In the genomic region with DNA sequence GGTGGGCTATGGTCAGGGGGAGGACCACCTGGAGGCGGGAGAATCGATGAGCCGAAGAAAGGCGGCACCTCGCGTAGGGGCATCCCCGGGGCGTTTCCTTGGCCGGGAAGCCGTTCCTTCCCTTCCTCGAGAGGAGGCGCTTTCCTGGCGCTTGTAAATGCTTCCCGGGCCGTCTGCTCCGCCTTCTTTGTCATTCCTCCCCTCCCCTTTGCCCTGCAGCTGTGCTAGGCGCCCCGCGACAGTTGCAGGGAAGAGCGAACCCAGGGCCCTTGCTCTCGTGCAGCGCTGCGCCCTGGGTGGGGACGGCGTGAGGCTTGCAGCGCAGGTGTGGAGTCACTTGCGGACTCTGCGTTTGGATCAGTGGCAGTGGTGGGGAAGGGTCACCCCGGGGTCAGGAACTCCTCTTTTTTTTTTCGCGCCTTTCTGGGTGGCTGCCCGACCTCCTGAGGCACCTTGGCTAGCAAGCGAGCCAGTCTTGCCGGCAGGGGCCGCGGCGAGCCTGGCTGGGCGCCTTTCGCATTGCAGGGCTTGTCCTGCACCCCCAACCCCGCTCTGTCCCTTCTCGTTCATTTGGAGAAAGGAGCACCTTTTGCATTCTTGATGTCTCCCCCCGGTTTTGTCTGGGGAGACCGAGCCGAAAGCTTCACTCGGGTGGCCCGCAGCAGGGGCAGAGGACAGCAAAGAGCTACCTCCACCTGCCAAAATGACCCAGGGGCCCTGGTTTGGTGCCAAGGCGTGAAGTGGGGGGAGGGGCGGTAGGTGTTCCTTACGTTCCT, we compare ENCODE assay signal across 8 cellular contexts. TPM values are rescaled to one million over a fixed set of nuclear protein-coding genes. Genes with fewer than 3 reads are reported as not detected.
DNase-seq lines count a peak whose midpoint lies in the region; ATAC-seq and TF ChIP-seq lines count a peak whose summit lies in the region.

No MANE protein-coding gene starts in this region.

- H3K9ac ChIP-seq in endodermal cell (ENCODE audit: extremely low read depth, low read length, poor library complexity, severe bottlenecking) (no peak overlapping the region), mesendoderm (ENCODE audit: low read length) (peak overlapping the region; percentile 74)

- H3K4me2 ChIP-seq in mesendoderm (ENCODE audit: low read length): peak overlapping the region; percentile 98

- 1 to 2% methylated on average over 24 to 49 of the region's 49 CpGs for WGBS in endodermal cell (ENCODE audit: insufficient coverage in 1 of 2, insufficient read length in 1 of 2), 2 experiments
- no CpG with 5 or more reads among the region's 49 CpGs for WGBS in mesendoderm (ENCODE audit: extremely low coverage, insufficient coverage, low lambda C conversion rate)

- H3K36me3 Mint-ChIP-seq in endodermal cell (ENCODE audit: low read depth) (no peaks in the 10 kb centered on the region), type B pancreatic cell (no peaks in the 10 kb centered on the region)

- no peak for DNase-seq in AG04450 (ENCODE audit: low read depth, low spot score)
- DNase-seq in HuH-7 (ENCODE audit: low spot score): peak; percentile 67
- DNase-seq in SK-MEL-5 (ENCODE audit: low read depth, low spot score): peak; percentile 86
- peak; percentile 94 for DNase-seq in endodermal cell
- peak; percentile 95 for DNase-seq in mesendoderm
- no peak for DNase-seq in type B pancreatic cell (ENCODE audit: extremely low spot score, unreplicated experiment)

- H3K4me3 Mint-ChIP-seq in endodermal cell (peak overlapping the region; percentile 78), type B pancreatic cell (peak overlapping the region; percentile 88)

- H3K9me3 ChIP-seq in AG04450 (ENCODE audit: control insufficient read depth, insufficient read depth, low read length): no peaks in the 10 kb centered on the region; the same call in 1 of the 2 replicates
- H3K9me3 ChIP-seq in endodermal cell (ENCODE audit: control insufficient read depth, low read length): no peaks in the 10 kb centered on the region

- H3K4ac ChIP-seq in mesendoderm (ENCODE audit: low read depth, low read length): no peak overlapping the region

- H3K9me3 Mint-ChIP-seq in endodermal cell (peaks cover 3% of the 10 kb centered on the region), type B pancreatic cell (no peaks in the 10 kb centered on the region)

- no peak overlapping the region for H3K18ac ChIP-seq in mesendoderm (ENCODE audit: low read length)

- in situ Hi-C loops in SK-MEL-5 (cut with HindIII; ENCODE audit: low pct_unique_long_range_greater_than_20kb, low sequenced_read_pairs): no loop called here

- no peak overlapping the region for H2BK15ac ChIP-seq in mesendoderm (replicated peaks; ENCODE audit: low read depth)

- H3K4me1 Mint-ChIP-seq in endodermal cell: peaks cover 33% of the 10 kb centered on the region
- H3K4me1 Mint-ChIP-seq in type B pancreatic cell (ENCODE audit: unreplicated experiment): peaks cover 9% of the 10 kb centered on the region

- H2AK5ac ChIP-seq in mesendoderm (ENCODE audit: low read length): no peak overlapping the region

- POLR2A ChIA-PET in AG04450 (lab: Yijun Ruan, JAX): no interaction called here

- H3K79me1 ChIP-seq in mesendoderm (ENCODE audit: low read length): no peaks in the 10 kb centered on the region

- H3K27ac Mint-ChIP-seq in endodermal cell (peak overlapping the region; percentile 91), type B pancreatic cell (peak overlapping the region; percentile 31)

- H3K4me1 ChIP-seq in endodermal cell (ENCODE audit: control insufficient read depth, insufficient read depth, low read length) (peaks cover 2% of the 10 kb centered on the region), mesendoderm (ENCODE audit: control insufficient read depth, low read depth, low read length) (peaks cover 18% of the 10 kb centered on the region)

- H3K4me3 ChIP-seq in AG04450 (ENCODE audit: low read depth, low read length): peak overlapping the region; percentile 60
- peak overlapping the region; percentile 82 for H3K4me3 ChIP-seq in endodermal cell (ENCODE audit: low read length)
- peak overlapping the region; percentile 69 for H3K4me3 ChIP-seq in mesendoderm (ENCODE audit: low read length)

- H4K5ac ChIP-seq in mesendoderm (ENCODE audit: low read length): no peak overlapping the region

- no peaks in the 10 kb centered on the region for H3K79me2 ChIP-seq in mesendoderm (ENCODE audit: control insufficient read depth, insufficient read depth, low read length)

- peak; percentile 23; the same call in 1 of the 2 replicates for TF ChIP-seq CTCF in AG04450 (IDR thresholded peaks at IDR 0.05; ENCODE audit: low read depth, low read length)
- peak; percentile 70 for TF ChIP-seq CTCF in endodermal cell (conservative IDR thresholded peaks at IDR 0.05)
- TF ChIP-seq CTCF in type B pancreatic cell (conservative IDR thresholded peaks at IDR 0.05): peak; percentile 44

- no peak overlapping the region for H3K23ac ChIP-seq in mesendoderm (ENCODE audit: low read length)

- H3K27me3 ChIP-seq in AG04450 (ENCODE audit: control insufficient read depth, insufficient read depth, low read length) (peaks cover 48% of the 10 kb centered on the region), endodermal cell (ENCODE audit: control insufficient read depth, insufficient read depth, low read length, poor library complexity, severe bottlenecking) (peaks cover 57% of the 10 kb centered on the region), mesendoderm (ENCODE audit: insufficient read depth, low read length, poor library complexity) (peaks cover 4% of the 10 kb centered on the region)

- no peak overlapping the region for H2BK120ac ChIP-seq in mesendoderm (ENCODE audit: low read depth, low read length)

- peak overlapping the region; percentile 89 for H3K56ac ChIP-seq in mesendoderm (ENCODE audit: low read length)

- CTCF ChIA-PET in AG04450 (lab: Charles Lee): interaction anchor here (1.1 to 2.4 kb wide), 2 partner anchors 270 kb away, joined by 4 to 10 read pairs; no protein-coding TSS in a partner anchor

- no peak overlapping the region for H2BK5ac ChIP-seq in mesendoderm (ENCODE audit: low read length)

- peaks cover 35% of the 10 kb centered on the region for H3K27me3 Mint-ChIP-seq in endodermal cell (ENCODE audit: insufficient read depth)
- H3K27me3 Mint-ChIP-seq in type B pancreatic cell: peaks cover 81% of the 10 kb centered on the region

- H3K27ac ChIP-seq in AG04450 (ENCODE audit: low read depth, low read length) (no peak overlapping the region), endodermal cell (ENCODE audit: low read depth, low read length) (no peak overlapping the region), mesendoderm (ENCODE audit: low read depth, low read length) (no peak overlapping the region)

- ATAC-seq in GM18502 (IDR thresholded peaks at IDR 0.05; ENCODE audit: poor library complexity, unreplicated experiment) (peak; percentile 23), GM19328 (IDR thresholded peaks at IDR 0.05; ENCODE audit: unreplicated experiment) (no peak)

- H3K36me3 ChIP-seq in endodermal cell (ENCODE audit: control insufficient read depth, insufficient read depth, low read length) (no peaks in the 10 kb centered on the region), mesendoderm (ENCODE audit: control insufficient read depth, insufficient read depth, low read length) (no peaks in the 10 kb centered on the region)

- H4K8ac ChIP-seq in mesendoderm (ENCODE audit: low read depth, low read length): no peak overlapping the region

RNA-seq across cellular contexts. Expression of a gene that starts 0.9 kb away (rescaled TPM):
- polyA plus RNA-seq in AG04450 (2011; rRNA removed): 0.32 and 0.46 TPM in 2 replicates
- polyA minus RNA-seq in AG04450 (2011; rRNA and poly(A)+ RNA removed): 0.41 and 0.83 TPM in 2 replicates
- 33.2 and 35.0 TPM in 2 replicates for total RNA-seq in SK-MEL-5 (2014; rRNA removed; shearing (Covaris generic))
- 30.8 and 52.9 TPM in 2 replicates for polyA plus RNA-seq in SK-MEL-5 (2015; cell fraction: cytosol; rRNA removed)
- polyA plus RNA-seq in SK-MEL-5 (2015; cell fraction: nucleus; rRNA removed): 14.1 and 15.8 TPM in 2 replicates
- 10 to 100 TPM; 10.7 to 11.1 TPM for total RNA-seq in endodermal cell
- 3.0 TPM for polyA plus RNA-seq in endodermal cell (2013, experiment 1 of 2)
- 2.4 TPM for polyA plus RNA-seq in endodermal cell (2013, experiment 2 of 2)
- polyA plus RNA-seq in mesendoderm (2013, experiment 1 of 2): 4.5 TPM
- 4.9 TPM for polyA plus RNA-seq in mesendoderm (2013, experiment 2 of 2)
- 5.3 and 10.3 TPM in 2 replicates for total RNA-seq in type B pancreatic cell (ENCODE audit: low replicate concordance)

Comparison
In these comparisons a context has a peak if more than half of its experiments do, and no peak if none do; other contexts are left out.
1. DNase-seq: peak in HuH-7 (single experiment), SK-MEL-5 (single experiment), endodermal cell (single experiment) and mesendoderm (single experiment); none in AG04450 (single experiment) and type B pancreatic cell (single experiment).
2. Peak in every context shown above with its lines, with median percentiles within 50 percentile points of each other: H3K4me3 ChIP-seq and CTCF ChIP-seq.